In the genomic region with DNA sequence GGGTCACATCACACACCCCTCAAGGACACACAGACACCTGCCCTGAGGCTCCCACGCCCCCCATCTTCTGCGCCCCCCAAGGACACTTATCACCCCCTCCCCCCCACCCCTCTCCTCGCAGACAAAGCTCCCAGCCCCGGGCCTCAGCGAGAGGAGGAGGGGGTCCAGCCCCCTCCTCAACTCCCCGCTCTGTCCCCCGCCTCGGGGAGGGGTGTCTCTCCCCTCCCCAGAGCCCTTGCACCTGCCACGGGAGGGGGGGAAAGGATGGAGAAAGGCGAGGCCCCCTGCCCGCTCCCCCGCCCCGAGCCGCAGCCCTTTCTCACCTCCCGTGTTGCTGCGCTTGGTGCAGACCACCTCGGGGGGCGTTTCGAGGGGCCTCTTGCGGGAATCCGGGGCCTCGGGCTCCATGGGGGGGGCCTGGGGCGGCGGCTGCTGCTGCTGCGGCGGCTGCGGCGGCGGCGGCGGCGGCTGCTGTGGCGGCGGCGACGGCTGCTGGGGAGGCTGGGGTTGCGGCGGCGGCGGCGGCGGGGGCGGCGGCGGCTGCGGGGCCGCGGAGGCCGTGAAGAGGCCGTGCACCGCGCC, we compare ENCODE assay signal across 1 cellular context.
TF ChIP-seq lines count a peak whose summit lies in the region.

No MANE protein-coding gene starts in this region.

TF ChIP-seq in HCT116, 20 proteins besides CTCF, POLR2A, EP300 and RAD21 (continued from another document):
- TF ChIP-seq ZBTB33 (IDR thresholded peaks at IDR 0.05; ENCODE audit: extremely low read depth, insufficient replicate concordance, low read length) (no peak), CBX3 (IDR thresholded peaks at IDR 0.05; ENCODE audit: low read depth) (no peak), ELF1 (IDR thresholded peaks at IDR 0.05; ENCODE audit: borderline replicate concordance, low read depth) (no peak)
- TF ChIP-seq, protein P1, sequence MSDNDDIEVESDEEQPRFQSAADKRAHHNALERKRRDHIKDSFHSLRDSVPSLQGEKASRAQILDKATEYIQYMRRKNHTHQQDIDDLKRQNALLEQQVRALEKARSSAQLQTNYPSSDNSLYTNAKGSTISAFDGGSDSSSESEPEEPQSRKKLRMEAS (IDR thresholded peaks at IDR 0.05): no peak
